In genomic region chr20:38060536-38060935, GRCh38 we compare ENCODE assay signal across 1 cellular context.
A peak's percentile ranks its signal among the peaks of the same experiment; 100 is the strongest.
TF ChIP-seq lines count a peak whose summit lies in the region.

No MANE protein-coding gene starts in this region.

TF ChIP-seq in HepG2, 621 proteins besides CTCF, POLR2A, EP300 and RAD21:
- TF ChIP-seq ZNF607 (CRISPR knock-in tag; IDR thresholded peaks at IDR 0.05; ENCODE audit: borderline replicate concordance) (no peak), ZGPAT (CRISPR knock-in tag; IDR thresholded peaks at IDR 0.05) (no peak), ZNF841 (CRISPR knock-in tag; IDR thresholded peaks at IDR 0.05; ENCODE audit: borderline replicate concordance) (no peak), TCF7L2 (IDR thresholded peaks at IDR 0.05; ENCODE audit: low read depth, low read length) (peak; percentile 31; the same call in 1 of the 2 replicates), AGO2 (optimal IDR thresholded peaks at IDR 0.05; ENCODE audit: low read depth, low read length) (peak; percentile 49)
